2 cellular contexts compared by ENCODE assay signal in genomic region chr3:184433178-184433577, GRCh38. TPM values are rescaled to one million over a fixed set of nuclear protein-coding genes. Genes with fewer than 3 reads are reported as not detected.
"Had no signal": no experiment of that assay in that cellular context is flagged by ENCODE, and none has a peak within 500 bp of the region (broad histone marks: within the 10 kb centered on the region; RNA-seq: fewer than 3 reads in every experiment).

No MANE protein-coding gene starts in this region.

RNA-seq across cellular contexts. Expression of gene THPO, which starts 55.2 kb away (rescaled TPM):
- total RNA-seq: stomach, transverse colon had no signal
